In genomic region chr11:62005231-62005661, GRCh38 we compare ENCODE assay signal across 14 cellular contexts. TPM values are rescaled to one million over a fixed set of nuclear protein-coding genes. Genes with fewer than 3 reads are reported as not detected.
DNase-seq lines count a peak whose midpoint lies in the region; ATAC-seq, FAIRE-seq and TF ChIP-seq lines count a peak whose summit lies in the region.
"Had no signal": no experiment of that assay in that cellular context is flagged by ENCODE, and none has a peak within 500 bp of the region (broad histone marks: within the 10 kb centered on the region; RNA-seq: fewer than 3 reads in every experiment).

No MANE protein-coding gene starts in this region.

- SMC1A ChIA-PET in GM12878 (lab: Charles Lee; ENCODE audit: uncharacterized antibody, unreplicated experiment): interaction anchor here (0.9 to 1.6 kb wide), 6 partner anchors 9 to 110 kb away, joined by 3 to 12 read pairs (median 4); no protein-coding TSS in a partner anchor

- no peak for TF ChIP-seq EP300 in GM12878 (IDR thresholded peaks at IDR 0.05; ENCODE audit: borderline replicate concordance in 1 of 2, control insufficient read depth in 1 of 2, low read depth in 2 of 2, low read length in 2 of 2)

- intact Hi-C loops in GM12878 (cut with micrococcal nuclease; ENCODE audit: unreplicated experiment): no loop called here
- intact Hi-C loops in lower lobe of right lung (cut with DNase I): no loop called here

- H3K4me2 ChIP-seq in GM12878 (ENCODE audit: control insufficient read depth, insufficient read depth): peak overlapping the region; percentile 42; the same call in 1 of the 2 replicates
- no peak overlapping the region for H3K4me2 ChIP-seq in smooth muscle cell

- H3K79me2 ChIP-seq in GM12878 (ENCODE audit: control insufficient read depth, insufficient read depth, low read length) (no peaks in the 10 kb centered on the region), smooth muscle cell (ENCODE audit: low read depth) (no peaks in the 10 kb centered on the region)

- no peak for TF ChIP-seq RAD21 in GM12878 (IDR thresholded peaks at IDR 0.05; ENCODE audit: insufficient read depth, low read depth, low read length)

- CTCF ChIA-PET in GM12878 (lab: Yijun Ruan, JAX): interaction anchor here (1.1 to 1.2 kb wide), 3 partner anchors 12 to 76 kb away, joined by 3 to 4 read pairs (median 3); no protein-coding TSS in a partner anchor

- H3K27me3 ChIP-seq in GM12878 (replicated peaks in 1 of 2; ENCODE audit: control insufficient read depth in 2 of 2, insufficient read depth in 2 of 2, low read length in 1 of 2) (no peaks in the 10 kb centered on the region), lower lobe of right lung (ENCODE audit: low read depth) (no peaks in the 10 kb centered on the region), smooth muscle cell (ENCODE audit: low read depth) (no peaks in the 10 kb centered on the region)
- H3K27me3 ChIP-seq: adrenal gland had no signal

- ATAC-seq in GM12878: no peak
- no peak for ATAC-seq in lower lobe of right lung
- ATAC-seq: naive thymus-derived CD8-positive, alpha-beta T cell had no signal

- BruUV-seq in GM12878 (replicated peaks; lab: Mats Ljungman, UMichigan): no TSS peak

- H4K20me1 ChIP-seq in GM12878 (ENCODE audit: control insufficient read depth, insufficient read depth): no peaks in the 10 kb centered on the region
- no peaks in the 10 kb centered on the region for H4K20me1 ChIP-seq in smooth muscle cell (ENCODE audit: low read depth)

- H3K27ac ChIP-seq in GM12878 (ENCODE audit: control insufficient read depth, insufficient read depth): no peak overlapping the region
- peak overlapping the region; percentile 18 for H3K27ac ChIP-seq in lower lobe of right lung
- H3K27ac ChIP-seq in smooth muscle cell (ENCODE audit: low read depth): peak overlapping the region; percentile 48

- H3K4me3 ChIP-seq in GM12878 (no peak overlapping the region), lower lobe of right lung (no peak overlapping the region), smooth muscle cell (no peak overlapping the region)
- H3K4me3 ChIP-seq: adrenal gland had no signal

- POLR2A ChIA-PET in GM12878 (lab: Charles Lee): interaction anchor here (0.6 to 1.2 kb wide), 2 partner anchors 37 to 207 kb away, joined by 3 to 4 read pairs; partner anchors contain the start of gene FTH1

- H3K4me1 ChIP-seq in GM12878 (ENCODE audit: control insufficient read depth, insufficient read depth, low read length): peaks cover 12% of the 10 kb centered on the region
- peaks cover 11% of the 10 kb centered on the region for H3K4me1 ChIP-seq in lower lobe of right lung
- no peaks in the 10 kb centered on the region for H3K4me1 ChIP-seq in smooth muscle cell (ENCODE audit: low read depth)

- RAD21 ChIA-PET in GM12878 (lab: Charles Lee; ENCODE audit: unreplicated experiment): interaction anchor here (0.7 kb wide), 1 partner anchor 37 kb away, joined by 4 read pairs; no protein-coding TSS in a partner anchor

- WGBS in GM12878 (ENCODE audit: insufficient coverage, insufficient replicate concordance, low lambda C conversion rate, missing lambda C conversion rate): 53% methylated on average over 7 of the region's 7 CpGs
- 80% methylated on average over 7 of the region's 7 CpGs for WGBS in smooth muscle cell (ENCODE audit: low lambda C conversion rate)

- TF ChIP-seq POLR2A in GM12878 (IDR thresholded peaks at IDR 0.05; ENCODE audit: low read depth, low read length): no peak

- in situ Hi-C loops in GM12878 (cut with MboI): no loop called here

- DNase-seq in LHCN-M2 (ENCODE audit: low read depth): peak; percentile 79
- DNase-seq in GM12878 (ENCODE audit: low read depth, low spot score): no peak
- no peak for DNase-seq in lower lobe of right lung
- no peak for DNase-seq in smooth muscle cell (lab: John Stamatoyannopoulos, UW; ENCODE audit: unreplicated experiment)
- DNase-seq in OCI-M2 (lab: John Stamatoyannopoulos, UW; ENCODE audit: unreplicated experiment): no peak
- DNase-seq in HuH-7.5 (ENCODE audit: low spot score): no peak
- no peak for DNase-seq in activated T-cell treated with anti-CD3 and anti-CD28 coated beads for 4 hours
- DNase-seq: DMS153; HFFc6; naive thymus-derived CD8-positive, alpha-beta T cell; NCI-H2227 treated with DMSO at 0.1 percent for 48 hours; stimulated activated CD4-positive, alpha-beta T cell treated with anti-CD3 and anti-CD28 coated beads, Interleukin-1b, Interleukin-23, amount 100 ng/mL, for 48 hours had no signal

- no peak for FAIRE-seq in GM12878 (lab: Jason Lieb, UNC)
- FAIRE-seq: GM12891 had no signal

- H2AFZ ChIP-seq in GM12878 (ENCODE audit: control insufficient read depth, low read depth, low read length): peak overlapping the region; percentile 34
- peak overlapping the region; percentile 77 for H2AFZ ChIP-seq in smooth muscle cell (ENCODE audit: low read depth)

- H3K9me3 ChIP-seq in GM12878 (replicated peaks; ENCODE audit: control insufficient read depth, insufficient read depth, low read length) (no peaks in the 10 kb centered on the region; the same call in 1 of the 3 replicates), lower lobe of right lung (no peaks in the 10 kb centered on the region), smooth muscle cell (replicated peaks; ENCODE audit: low read depth) (no peaks in the 10 kb centered on the region)
- H3K9me3 ChIP-seq: adrenal gland had no signal

- TF ChIP-seq CTCF in GM12878 (IDR thresholded peaks at IDR 0.05 in 2 of 3, conservative IDR thresholded peaks at IDR 0.05 in 1 of 3; ENCODE audit: control insufficient read depth in 2 of 3, extremely low read depth in 1 of 3, insufficient read depth in 1 of 3, low read depth in 3 of 3, low read length in 3 of 3) (no peak), lower lobe of right lung (IDR thresholded peaks at IDR 0.05) (no peak), smooth muscle cell (IDR thresholded peaks at IDR 0.05; ENCODE audit: borderline replicate concordance, insufficient read depth, poor library complexity, severe bottlenecking) (no peak)

- H3K36me3 ChIP-seq in GM12878 (ENCODE audit: control insufficient read depth in 2 of 2, insufficient read depth in 2 of 2, low read length in 1 of 2) (no peaks in the 10 kb centered on the region), lower lobe of right lung (no peaks in the 10 kb centered on the region), smooth muscle cell (ENCODE audit: low read depth) (no peaks in the 10 kb centered on the region)
- H3K36me3 ChIP-seq: adrenal gland had no signal

- H3F3A ChIP-seq in smooth muscle cell (ENCODE audit: low read depth): no peaks in the 10 kb centered on the region

- H3K9ac ChIP-seq in GM12878 (ENCODE audit: control insufficient read depth, insufficient read depth, low read length): no peak overlapping the region
- no peak overlapping the region for H3K9ac ChIP-seq in smooth muscle cell (ENCODE audit: low read depth)

TF ChIP-seq in GM12878, 131 proteins besides CTCF, POLR2A, EP300 and RAD21 (continues in another document):
- TF ChIP-seq SUPT20H (IDR thresholded peaks at IDR 0.05; ENCODE audit: borderline replicate concordance, control insufficient read depth, low read depth, low read length) (no peak), ATF7 (IDR thresholded peaks at IDR 0.05; ENCODE audit: low read depth) (no peak), LARP7 (IDR thresholded peaks at IDR 0.05) (no peak), FOXM1 (IDR thresholded peaks at IDR 0.05; ENCODE audit: low read depth, low read length) (no peak), NFIC (IDR thresholded peaks at IDR 0.05; ENCODE audit: low read depth, low read length) (no peak)

RNA-seq across cellular contexts. Expression of gene FTH1, which starts 37.8 kb away (rescaled TPM):
- total RNA-seq in LHCN-M2 (2014; rRNA removed): 718 and 1,060 TPM in 2 replicates
- polyA plus RNA-seq in LHCN-M2 (2012): 13,028 TPM
- total RNA-seq in GM12878 (2013; cell fraction: nucleolus; rRNA removed): 115 and 127 TPM in 2 replicates
- total RNA-seq in GM12878 (2014; rRNA removed): 320 and 399 TPM in 2 replicates
- 578 and 593 TPM in 2 replicates for total RNA-seq in GM12878 (2014; rRNA removed; fragmentation: Illumina TruSeq; extraction: Trizol)
- total RNA-seq in GM12878 (2021): 1,394 and 1,396 TPM in 2 replicates
- polyA plus RNA-seq in GM12878 (2011; ENCODE audit: low read depth): 1,541 TPM
- polyA plus RNA-seq in GM12878 (2011; rRNA removed): 264 and 289 TPM in 2 replicates
- polyA plus RNA-seq in GM12878 (2011; cell fraction: cytosol; rRNA removed): 284 and 460 TPM in 2 replicates
- polyA plus RNA-seq in GM12878 (2011; cell fraction: nucleus; rRNA removed): 213 and 242 TPM in 2 replicates
- polyA plus RNA-seq in GM12878 (2012): 1,271 and 1,848 TPM in 2 replicates
- 1,926 and 2,341 TPM in 2 replicates for polyA plus RNA-seq in GM12878 (2014; fragmentation: Illumina TruSeq; extraction: Trizol)
- polyA plus RNA-seq in GM12878 (2014; fragmentation: Nextera tagmentation; extraction: Ambion mirVana): 100 to 1,000 TPM; 295 to 816 TPM
- polyA plus RNA-seq in GM12878 (2014; rRNA removed): 1,103 and 1,222 TPM in 2 replicates
- polyA plus RNA-seq in GM12878 (2016; fragmentation: Nextera tagmentation; extraction: Ambion mirVana): 1,000 to 10,000 TPM; 3,902 to 4,154 TPM
- polyA minus RNA-seq in GM12878 (2011; rRNA and poly(A)+ RNA removed): 295 and 348 TPM in 2 replicates
- 295 and 305 TPM in 2 replicates for polyA minus RNA-seq in GM12878 (2011; cell fraction: cytosol; rRNA and poly(A)+ RNA removed)
- 59.0 and 79.8 TPM in 2 replicates for polyA minus RNA-seq in GM12878 (2011; cell fraction: nucleus; rRNA and poly(A)+ RNA removed)
- total RNA-seq in lower lobe of right lung: 4,616 TPM
- total RNA-seq in smooth muscle cell: 903 and 1,173 TPM in 2 replicates
- polyA plus RNA-seq in smooth muscle cell: 6,048 and 7,176 TPM in 2 replicates

RNA-seq across cellular contexts. Expression of gene BEST1, which starts 55.1 kb away (rescaled TPM):
- total RNA-seq in LHCN-M2 (2014; rRNA removed) (3.5 and 7.1 TPM in 2 replicates), GM12878 (2014; rRNA removed) (0.06 TPM in 1 of 2 replicates, not detected in the other), GM12878 (2014; rRNA removed; fragmentation: Illumina TruSeq; extraction: Trizol) (0.05 TPM in 1 of 2 replicates, not detected in the other), GM12878 (2021) (0.08 and 0.13 TPM in 2 replicates), lower lobe of right lung (14.1 TPM), smooth muscle cell (2.4 and 2.6 TPM in 2 replicates)
- 3.2 TPM for polyA plus RNA-seq in LHCN-M2 (2012)
- total RNA-seq in GM12878 (2013; cell fraction: nucleolus; rRNA removed): 0.08 TPM in 1 of 2 replicates, not detected in the other
- polyA plus RNA-seq in GM12878 (2011; ENCODE audit: low read depth): 1.4 TPM
- polyA plus RNA-seq in GM12878 (2011; rRNA removed) (0.12 and 0.15 TPM in 2 replicates), GM12878 (2014; fragmentation: Illumina TruSeq; extraction: Trizol) (0.03 and 0.25 TPM in 2 replicates), GM12878 (2014; fragmentation: Nextera tagmentation; extraction: Ambion mirVana) (under 1 TPM; 0.34 to 0.44 TPM), GM12878 (2014; rRNA removed) (0.05 TPM in 1 of 2 replicates, not detected in the other), GM12878 (2016; fragmentation: Nextera tagmentation; extraction: Ambion mirVana) (1 to 10 TPM; 2.4 to 3.4 TPM), smooth muscle cell (1.6 and 2.8 TPM in 2 replicates)
- 0.13 and 0.18 TPM in 2 replicates for polyA plus RNA-seq in GM12878 (2011; cell fraction: cytosol; rRNA removed)
- polyA plus RNA-seq in GM12878 (2011; cell fraction: nucleus; rRNA removed): 0.38 and 1.1 TPM in 2 replicates
- polyA plus RNA-seq in GM12878 (2012): 1.7 and 2.0 TPM in 2 replicates
- polyA minus RNA-seq in GM12878 (2011; rRNA and poly(A)+ RNA removed): 0.15 TPM in 1 of 2 replicates, not detected in the other
- not detected in 2 replicates for polyA minus RNA-seq in GM12878 (2011; cell fraction: cytosol; rRNA and poly(A)+ RNA removed)
- polyA minus RNA-seq in GM12878 (2011; cell fraction: nucleus; rRNA and poly(A)+ RNA removed): 0.29 and 0.36 TPM in 2 replicates
